ENCODE assay signal across 11 cellular contexts in the genomic region with DNA sequence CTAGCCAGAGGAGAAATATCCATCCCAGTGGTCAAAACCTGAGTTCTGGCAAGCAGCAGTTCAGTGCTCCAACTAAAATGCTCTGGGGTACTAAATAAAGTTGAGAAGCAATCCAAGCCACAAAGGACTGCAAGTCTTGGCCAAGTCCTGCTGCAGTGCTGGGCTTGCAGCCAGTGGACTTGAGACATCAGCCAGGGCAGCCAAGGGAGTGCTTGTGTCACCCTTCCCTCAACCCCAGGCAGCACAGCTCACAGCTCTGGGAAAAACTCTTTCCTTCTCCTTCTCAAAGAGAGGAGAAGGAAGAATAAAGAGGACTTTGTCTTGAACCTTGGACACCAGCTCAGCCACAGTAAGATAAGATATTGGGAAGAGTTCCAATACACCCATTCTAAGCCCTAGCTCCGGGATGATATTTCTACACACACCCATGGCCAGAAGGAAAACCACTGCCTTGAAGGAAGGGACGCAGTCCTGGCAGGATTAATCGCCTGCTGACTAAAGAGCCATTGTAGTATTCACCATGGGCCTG.
DNase-seq lines count a peak whose midpoint lies in the region; ATAC-seq, FAIRE-seq and TF ChIP-seq lines count a peak whose summit lies in the region.
"Had no signal": no experiment of that assay in that cellular context is flagged by ENCODE, and none has a peak within 500 bp of the region (broad histone marks: within the 10 kb centered on the region; RNA-seq: fewer than 3 reads in every experiment).

No MANE protein-coding gene starts in this region.

- in situ Hi-C loops in GM13977 (cut with MboI; ENCODE audit: low pct_unique_long_range_greater_than_20kb, low sequenced_read_pairs, unreplicated experiment) = no loop called here

- TF ChIP-seq EP300 in gastroesophageal sphincter (IDR thresholded peaks at IDR 0.05) = no peak

- no peak for FAIRE-seq in GM19239 (lab: Jason Lieb, UNC)
- FAIRE-seq: A204.1 had no signal

- H3K4me3 ChIP-seq in ascending aorta (peak overlapping the region in 1 of 2 donors; percentile 11), gastroesophageal sphincter (no peak overlapping the region)

- TF ChIP-seq POLR2A in gastroesophageal sphincter (IDR thresholded peaks at IDR 0.05) = no peak

- peak overlapping the region; percentile 69 to 79 for H3K27ac ChIP-seq in ascending aorta
- H3K27ac ChIP-seq in gastroesophageal sphincter = peak overlapping the region in 3 of 4 donors; percentile 35 to 59 (median 55)
- H3K27ac ChIP-seq: VCaP had no signal

- H3K36me3 ChIP-seq in ascending aorta (no peaks in the 10 kb centered on the region), gastroesophageal sphincter (no peaks in the 10 kb centered on the region)

- DNase-seq in AG09319 (ENCODE audit: extremely low read depth, low read depth) (peak; percentile 7), ascending aorta (ENCODE audit: low spot score in 2 of 2) (peak; percentile 60 to 90), occipital lobe (lab: John Stamatoyannopoulos, UW) (peak; percentile 9), GM19239 (ENCODE audit: insufficient read length, low spot score) (no peak), SIG-M5 (lab: John Stamatoyannopoulos, UW) (no peak), NCI-H526 (lab: John Stamatoyannopoulos, UW) (no peak), GM13977 (ENCODE audit: low spot score) (no peak)
- DNase-seq: activated naive CD4-positive, alpha-beta T cell treated with anti-CD3 and anti-CD28 coated beads for 36 hours had no signal

- TF ChIP-seq CTCF in AG09319 (IDR thresholded peaks at IDR 0.05; ENCODE audit: low read depth, low read length) (no peak), ascending aorta (IDR thresholded peaks at IDR 0.05) (no peak), gastroesophageal sphincter (IDR thresholded peaks at IDR 0.05) (no peak), GM13977 (IDR thresholded peaks at IDR 0.05; ENCODE audit: extremely low read depth, insufficient read depth, missing control alignments) (no peak)

- WGBS in gastroesophageal sphincter (ENCODE audit: low coverage in 1 of 2), 2 donors = 71% methylated on average over 1 of the region's 3 CpGs; no CpG with 5 or more reads in 1 of the 2 donors

- intact Hi-C loops in ascending aorta (cut with DNase I) = loop anchor here (5.0 kb wide), 1 partner anchor 68 kb away; no protein-coding TSS in a partner anchor

- no peaks in the 10 kb centered on the region for H3K9me3 ChIP-seq in ascending aorta
- no peaks in the 10 kb centered on the region for H3K9me3 ChIP-seq in gastroesophageal sphincter

- peak; percentile 83 for ATAC-seq in gastroesophageal sphincter

- H3K27me3 ChIP-seq in ascending aorta = no peaks in the 10 kb centered on the region
- no peaks in the 10 kb centered on the region for H3K27me3 ChIP-seq in gastroesophageal sphincter

- no peaks in the 10 kb centered on the region for H3K4me1 ChIP-seq in ascending aorta
- peaks cover 0 to 20% (median 3%) of the 10 kb centered on the region in 3 donors for H3K4me1 ChIP-seq in gastroesophageal sphincter

Comparison
In these comparisons a context has a peak if more than half of its experiments do, and no peak if none do; other contexts are left out.
1. DNase-seq: peak in AG09319 (single experiment), ascending aorta (2 of 2) and occipital lobe (single experiment); none in GM19239 (single experiment), SIG-M5 (single experiment), NCI-H526 (0 of 2) and GM13977 (single experiment).